In genomic region chr13:109009756-109010155, GRCh38 we compare ENCODE assay signal across 5 cellular contexts.
"Had no signal": no experiment of that assay in that cellular context is flagged by ENCODE, and none has a peak within 500 bp of the region (broad histone marks: within the 10 kb centered on the region; RNA-seq: fewer than 3 reads in every experiment).

No MANE protein-coding gene starts in this region.

- ATAC-seq: GM23338, K562 had no signal

- H3K4me3 Mint-ChIP-seq: GM23338, H9 had no signal

- H3K27ac Mint-ChIP-seq: GM23338, H9 had no signal

- DNase-seq: H9, HCEC 1CT, IMR-90 had no signal

- H2AFZ ChIP-seq: GM23338 had no signal

- H3K4me3 ChIP-seq: GM23338, K562 had no signal
